29 cellular contexts compared by ENCODE assay signal in the genomic region with DNA sequence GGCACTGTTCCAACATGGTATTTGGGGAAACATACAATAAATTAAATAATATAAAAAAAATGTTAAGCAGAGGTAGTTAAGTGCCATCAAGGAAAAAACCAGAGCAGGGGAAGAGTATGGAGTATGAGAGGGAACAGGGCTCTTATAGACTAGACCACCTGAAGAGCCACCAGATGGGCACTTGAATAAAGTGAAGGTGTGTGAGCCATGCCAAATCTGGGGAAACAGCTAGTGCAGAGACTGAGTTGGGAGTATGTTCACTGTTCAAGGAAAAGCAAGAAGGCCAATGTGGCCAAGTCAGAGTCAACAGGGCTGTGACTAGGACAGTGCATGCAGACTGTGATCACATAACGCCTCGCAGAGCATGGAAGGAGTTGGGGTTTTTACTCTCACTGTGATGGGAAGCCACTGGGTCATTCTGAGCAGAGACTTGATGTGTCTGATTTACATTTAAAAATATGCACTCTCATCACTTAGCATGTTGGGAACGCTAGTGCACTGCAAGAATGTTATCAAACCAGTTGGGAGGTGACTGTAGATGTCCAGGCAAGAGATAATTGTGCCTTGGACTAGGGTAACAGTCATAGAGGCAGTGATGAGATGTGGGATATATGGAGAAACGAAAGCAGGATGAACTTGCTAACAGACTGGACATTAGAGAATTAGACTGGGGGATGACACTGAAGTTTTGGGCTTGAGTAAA. TPM values are rescaled to one million over a fixed set of nuclear protein-coding genes. Genes with fewer than 3 reads are reported as not detected.
DNase-seq lines count a peak whose midpoint lies in the region; ATAC-seq and TF ChIP-seq lines count a peak whose summit lies in the region.
"Had no signal": no experiment of that assay in that cellular context is flagged by ENCODE, and none has a peak within 500 bp of the region (broad histone marks: within the 10 kb centered on the region; RNA-seq: fewer than 3 reads in every experiment).

No MANE protein-coding gene starts in this region.

- H3K4me3 ChIP-seq in CD4-positive, CD25-positive, alpha-beta regulatory T cell (ENCODE audit: low read depth, low read length), result no peak overlapping the region
- H3K4me3 ChIP-seq: neural progenitor cell, pancreas, spleen, thoracic aorta, vagina had no signal

- H3K4me3 Mint-ChIP-seq in CD4-positive, CD25-positive, alpha-beta regulatory T cell, result no peak overlapping the region
- H3K4me3 Mint-ChIP-seq: activated CD8-positive, alpha-beta memory T cell treated with anti-CD3 and anti-CD28 coated beads, Interleukin-2, amount 10 ng/mL, durations not matched to agents 7 days and 5 days; activated T-cell treated with anti-CD3 and anti-CD28 coated beads, Interleukin-2, amount 50 U/mL, for 72 hours; brain; neural progenitor cell; stimulated activated naive CD8-positive, alpha-beta T cell treated with anti-CD3 and anti-CD28 coated beads, Interleukin-15, amount 100 ng/mL, for 72 hours had no signal

- peak overlapping the region in 2 of 3 donors; percentile 59 to 71 for H3K27ac Mint-ChIP-seq in CD4-positive, CD25-positive, alpha-beta regulatory T cell
- H3K27ac Mint-ChIP-seq: activated CD8-positive, alpha-beta memory T cell treated with anti-CD3 and anti-CD28 coated beads, Interleukin-2, amount 10 ng/mL, durations not matched to agents 7 days and 5 days; activated T-cell treated with anti-CD3 and anti-CD28 coated beads, Interleukin-2, amount 50 U/mL, for 72 hours; neural progenitor cell; stimulated activated naive CD8-positive, alpha-beta T cell treated with anti-CD3 and anti-CD28 coated beads, Interleukin-15, amount 100 ng/mL, for 72 hours had no signal

- DNase-seq in NCI-H1105 (lab: John Stamatoyannopoulos, UW) (peak; percentile 2), NCI-H1105 treated with DMSO at 0.1 percent for 48 hours (lab: John Stamatoyannopoulos, UW) (no peak), NCI-H2171 treated with DMSO at 0.1 percent for 48 hours (lab: John Stamatoyannopoulos, UW) (peak; percentile 71), foreskin keratinocyte (peak in 1 of 2 donors; percentile 59), mucosa of gallbladder (ENCODE audit: low spot score) (no peak), OCI-M1 (lab: John Stamatoyannopoulos, UW) (no peak), amygdala (lab: John Stamatoyannopoulos, UW) (no peak)
- DNase-seq in CD4-positive, CD25-positive, alpha-beta regulatory T cell, result no peak
- DNase-seq: activated CD4-positive, alpha-beta T cell treated with anti-CD3 and anti-CD28 coated beads, Interleukin-2, amount 50 U/mL, for 4 hours; activated CD8-positive, alpha-beta memory T cell treated with anti-CD3 and anti-CD28 coated beads, Interleukin-2, amount 10 ng/mL, durations not matched to agents 7 days and 5 days; activated T-cell treated with anti-CD3 and anti-CD28 coated beads, Interleukin-2, amount 50 U/mL, for 72 hours; Calu3; GOT3; hippocampal formation; left colon; NCI-H1417; NCI-H2029 treated with DMSO at 0.1 percent for 48 hours; NCI-H446 treated with DMSO at 0.1 percent for 48 hours; NK-92 treated with Interleukin-12 subunit alpha and Interleukin-12 subunit beta, amount 100 ng/mL, for 24 hours; pancreas; PC-3; SK-N-SH; spleen; stimulated activated CD8-positive, alpha-beta memory T cell treated with anti-CD3 and anti-CD28 coated beads, Interleukin-4, amount 100 ng/mL, for 48 hours; stimulated activated naive CD8-positive, alpha-beta T cell treated with anti-CD3 and anti-CD28 coated beads, Interleukin-15, amount 100 ng/mL, for 72 hours had no signal

- ATAC-seq in CD4-positive, CD25-positive, alpha-beta regulatory T cell (ENCODE audit: low read depth in 2 of 2), result no peak
- peak; percentile 21 for ATAC-seq in foreskin keratinocyte
- ATAC-seq: activated CD8-positive, alpha-beta memory T cell treated with anti-CD3 and anti-CD28 coated beads, Interleukin-2, amount 10 ng/mL, durations not matched to agents 7 days and 5 days; activated T-cell treated with anti-CD3 and anti-CD28 coated beads, Interleukin-2, amount 50 U/mL, for 72 hours; left colon; pancreas; PC-3; stimulated activated naive CD8-positive, alpha-beta T cell treated with anti-CD3 and anti-CD28 coated beads, Interleukin-15, amount 100 ng/mL, for 72 hours had no signal

- H3K9me3 ChIP-seq in CD4-positive, CD25-positive, alpha-beta regulatory T cell (ENCODE audit: control insufficient read depth in 2 of 2, low read length in 2 of 2), result no peaks in the 10 kb centered on the region
- H3K9me3 ChIP-seq: pancreas, SK-N-SH, spleen, thoracic aorta, vagina had no signal

- no peak overlapping the region for H3K27ac ChIP-seq in CD4-positive, CD25-positive, alpha-beta regulatory T cell (ENCODE audit: insufficient read depth, low read length, poor library complexity, severe bottlenecking)
- no peak overlapping the region for H3K27ac ChIP-seq in foreskin keratinocyte
- H3K27ac ChIP-seq: neural progenitor cell, pancreas, spleen, thoracic aorta, vagina had no signal

- no peak for TF ChIP-seq CTCF in foreskin keratinocyte (conservative IDR thresholded peaks at IDR 0.05)

- no peaks in the 10 kb centered on the region for H3K4me1 ChIP-seq in CD4-positive, CD25-positive, alpha-beta regulatory T cell (ENCODE audit: control insufficient read depth, insufficient read depth, low read length, poor library complexity, severe bottlenecking)
- peaks cover 7% of the 10 kb centered on the region for H3K4me1 ChIP-seq in foreskin keratinocyte
- H3K4me1 ChIP-seq: neural progenitor cell, pancreas, vagina had no signal

- no peaks in the 10 kb centered on the region for H3K27me3 Mint-ChIP-seq in CD4-positive, CD25-positive, alpha-beta regulatory T cell
- H3K27me3 Mint-ChIP-seq: activated CD8-positive, alpha-beta memory T cell treated with anti-CD3 and anti-CD28 coated beads, Interleukin-2, amount 10 ng/mL, durations not matched to agents 7 days and 5 days; brain; stimulated activated naive CD8-positive, alpha-beta T cell treated with anti-CD3 and anti-CD28 coated beads, Interleukin-15, amount 100 ng/mL, for 72 hours had no signal

- no peaks in the 10 kb centered on the region for H3K36me3 ChIP-seq in CD4-positive, CD25-positive, alpha-beta regulatory T cell (ENCODE audit: control insufficient read depth, insufficient read depth, low read length)
- H3K36me3 ChIP-seq: neural progenitor cell, pancreas, vagina had no signal

- no peaks in the 10 kb centered on the region for H3K27me3 ChIP-seq in CD4-positive, CD25-positive, alpha-beta regulatory T cell (ENCODE audit: control insufficient read depth, insufficient read depth, low read length)
- H3K27me3 ChIP-seq in foreskin keratinocyte, result no peaks in the 10 kb centered on the region
- H3K27me3 ChIP-seq: neural progenitor cell, pancreas, spleen, vagina had no signal

- H3K4me1 Mint-ChIP-seq in CD4-positive, CD25-positive, alpha-beta regulatory T cell, result peaks cover 30 to 48% (median 37%) of the 10 kb centered on the region in 4 donors

- H3K36me3 Mint-ChIP-seq in CD4-positive, CD25-positive, alpha-beta regulatory T cell, result peaks cover 30% of the 10 kb centered on the region

- no peaks in the 10 kb centered on the region for H3K9me3 Mint-ChIP-seq in CD4-positive, CD25-positive, alpha-beta regulatory T cell
- H3K9me3 Mint-ChIP-seq: activated T-cell treated with anti-CD3 and anti-CD28 coated beads, Interleukin-2, amount 50 U/mL, for 72 hours; brain; neural progenitor cell; stimulated activated naive CD8-positive, alpha-beta T cell treated with anti-CD3 and anti-CD28 coated beads, Interleukin-15, amount 100 ng/mL, for 72 hours had no signal

RNA-seq across cellular contexts. Expression of a gene that starts 25.6 kb away (rescaled TPM):
- total RNA-seq in CD4-positive, CD25-positive, alpha-beta regulatory T cell, result 67.6 TPM
- 100 to 1,000 TPM; 264 to 488 (median 327) TPM for polyA plus RNA-seq in CD4-positive, CD25-positive, alpha-beta regulatory T cell
- total RNA-seq in foreskin keratinocyte, result 181 and 189 TPM in 2 replicates
- polyA plus RNA-seq in foreskin keratinocyte, result 239 and 240 TPM in 2 replicates
- total RNA-seq in mucosa of gallbladder, result 76.5 TPM

Comparison
In these comparisons a context has a peak if more than half of its experiments do, and no peak if none do; other contexts are left out.
1. DNase-seq: peak in NCI-H1105 (single experiment) and NCI-H2171 treated with DMSO at 0.1 percent for 48 hours (single experiment); none in NCI-H1105 treated with DMSO at 0.1 percent for 48 hours (single experiment), CD4-positive, CD25-positive, alpha-beta regulatory T cell (0 of 3), mucosa of gallbladder (single experiment), OCI-M1 (single experiment) and amygdala (0 of 56).